19 cellular contexts compared by ENCODE assay signal in the genomic region with DNA sequence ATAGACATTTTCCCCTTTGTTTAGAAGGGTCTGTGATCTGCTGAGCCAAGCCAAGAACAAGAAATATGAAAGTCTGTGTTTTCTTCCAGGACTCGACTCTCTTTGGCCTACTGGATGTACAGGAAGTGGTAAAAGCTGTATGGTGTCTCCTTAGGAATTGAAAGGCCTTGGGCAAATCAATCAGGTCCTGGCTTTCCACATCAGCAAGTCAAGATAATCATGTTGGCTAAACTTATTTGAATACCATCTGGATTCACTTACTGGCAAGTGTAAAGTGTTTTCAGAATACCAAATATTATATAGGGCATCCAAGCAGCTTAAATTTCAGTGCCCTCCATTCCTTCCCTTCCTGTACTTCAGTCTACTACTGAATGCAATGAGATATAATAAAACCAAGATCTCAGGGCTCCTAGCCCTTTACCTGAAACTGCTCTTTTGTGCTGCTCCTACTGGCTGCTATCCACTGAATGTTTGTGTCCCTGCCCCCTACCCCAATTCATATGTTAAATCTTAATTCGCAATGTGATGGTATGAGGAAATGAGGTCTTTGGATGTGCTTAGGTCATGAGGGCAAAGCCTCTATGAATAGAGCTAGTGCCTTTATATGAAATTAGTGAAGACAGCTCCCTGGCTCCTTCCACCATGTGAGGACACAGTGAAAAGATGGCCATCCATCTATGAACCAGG.
A peak's percentile ranks its signal among the peaks of the same experiment; 100 is the strongest.
DNase-seq lines count a peak whose midpoint lies in the region; ATAC-seq and TF ChIP-seq lines count a peak whose summit lies in the region.
"Had no signal": no experiment of that assay in that cellular context is flagged by ENCODE, and none has a peak within 500 bp of the region (broad histone marks: within the 10 kb centered on the region; RNA-seq: fewer than 3 reads in every experiment).

No MANE protein-coding gene starts in this region.

- CTCF ChIA-PET in mammary epithelial cell (lab: Charles Lee; ENCODE audit: low non-redundant PET), result no interaction called here
- CTCF ChIA-PET in MCF 10A (lab: Yijun Ruan, JAX), result interaction anchor here (0.6 kb wide), 1 partner anchor 17 kb away, joined by 3 read pairs; no protein-coding TSS in a partner anchor
- CTCF ChIA-PET in WTC11 (lab: Charles Lee), result no interaction called here

- H3K36me3 ChIP-seq in mammary epithelial cell (ENCODE audit: insufficient read depth, low read length) (no peaks in the 10 kb centered on the region), tibial artery (no peaks in the 10 kb centered on the region)

- peak overlapping the region; percentile 30 for H2AFZ ChIP-seq in mammary epithelial cell (ENCODE audit: low read depth, low read length)

- H3K27me3 ChIP-seq in mammary epithelial cell (ENCODE audit: insufficient read depth, low read length), result no peaks in the 10 kb centered on the region
- no peaks in the 10 kb centered on the region for H3K27me3 ChIP-seq in tibial artery

- H3K9me3 ChIP-seq in mammary epithelial cell (replicated peaks; ENCODE audit: insufficient read depth, low read length) (no peaks in the 10 kb centered on the region), tibial artery (peaks cover 0 to 10% (median 0%) of the 10 kb centered on the region in 3 donors)

- H3K4me3 Mint-ChIP-seq in MCF 10A (ENCODE audit: unreplicated experiment) (no peak overlapping the region), WTC11 (no peak overlapping the region)
- H3K4me3 Mint-ChIP-seq: CD4-positive, alpha-beta memory T cell had no signal

- no peak overlapping the region for H3K27ac ChIP-seq in mammary epithelial cell (ENCODE audit: insufficient read depth, low read depth, low read length)
- no peak overlapping the region for H3K27ac ChIP-seq in tibial artery
- H3K27ac ChIP-seq: 22Rv1, HL-60 had no signal

- BruUV-seq in mammary epithelial cell (replicated peaks; lab: Mats Ljungman, UMichigan) (no TSS peak), MCF 10A (replicated peaks; lab: Mats Ljungman, UMichigan) (no TSS peak)

- intact Hi-C loops in mammary epithelial cell (cut with micrococcal nuclease) (no loop called here), MCF 10A (cut with micrococcal nuclease) (no loop called here), tibial artery (cut with DNase I; ENCODE audit: low total_unique reads) (no loop called here)

- H3K27ac Mint-ChIP-seq in MCF 10A (ENCODE audit: low read depth, unreplicated experiment) (no peak overlapping the region), WTC11 (peak overlapping the region; percentile 67)
- H3K27ac Mint-ChIP-seq: CD4-positive, alpha-beta memory T cell had no signal

- H4K20me1 ChIP-seq in mammary epithelial cell (ENCODE audit: insufficient read depth, low read length), result no peaks in the 10 kb centered on the region

- H3K27me3 Mint-ChIP-seq in MCF 10A (ENCODE audit: insufficient read depth, unreplicated experiment) (no peaks in the 10 kb centered on the region), WTC11 (ENCODE audit: low read depth) (no peaks in the 10 kb centered on the region)
- H3K27me3 Mint-ChIP-seq: CD4-positive, alpha-beta memory T cell had no signal

- no peak for DNase-seq in mammary epithelial cell
- DNase-seq in MCF 10A (ENCODE audit: unreplicated experiment), result no peak
- DNase-seq in WTC11 (ENCODE audit: low spot score), result no peak
- DNase-seq in fibroblast of the aortic adventitia (ENCODE audit: low read depth), result peak; percentile 49
- no peak for DNase-seq in amygdala (lab: John Stamatoyannopoulos, UW)
- DNase-seq in tibial artery, result no peak
- DNase-seq in glomerular visceral epithelial cell (ENCODE audit: extremely low spot score), result no peak
- no peak for DNase-seq in NCI-H1105 (lab: John Stamatoyannopoulos, UW)
- DNase-seq: Calu3; CD4-positive, alpha-beta memory T cell; DMS79; H7; KBM-7; NCI-H2081 treated with DMSO at 0.1 percent for 48 hours; NCI-H510A had no signal

- TF ChIP-seq CTCF in mammary epithelial cell (conservative IDR thresholded peaks at IDR 0.05 in 1 of 2, IDR thresholded peaks at IDR 0.05 in 1 of 2; ENCODE audit: extremely low read depth in 1 of 2, insufficient read depth in 1 of 2, low read depth in 1 of 2, low read length in 2 of 2), result no peak
- TF ChIP-seq CTCF in MCF 10A (IDR thresholded peaks at IDR 0.05; ENCODE audit: unreplicated experiment), result no peak
- no peak for TF ChIP-seq CTCF in WTC11 (IDR thresholded peaks at IDR 0.05)
- TF ChIP-seq CTCF in fibroblast of the aortic adventitia (IDR thresholded peaks at IDR 0.05; ENCODE audit: insufficient read depth, low read length), result no peak
- TF ChIP-seq CTCF in tibial artery (IDR thresholded peaks at IDR 0.05), result no peak

- H3K79me2 ChIP-seq in mammary epithelial cell (ENCODE audit: insufficient read depth, low read length), result no peaks in the 10 kb centered on the region

- POLR2A ChIA-PET in MCF 10A (lab: Yijun Ruan, JAX), result interaction anchor here (1.6 kb wide), 1 partner anchor 8 kb away, joined by 6 read pairs; no protein-coding TSS in a partner anchor
- POLR2A ChIA-PET in WTC11 (lab: Charles Lee), result no interaction called here

- H3K4me1 ChIP-seq in mammary epithelial cell (ENCODE audit: insufficient read depth, low read length), result no peaks in the 10 kb centered on the region
- H3K4me1 ChIP-seq in tibial artery, result no peaks in the 10 kb centered on the region

- no peak overlapping the region for H3K4me2 ChIP-seq in mammary epithelial cell (ENCODE audit: insufficient read depth, low read depth, low read length)

- peak; percentile 84 for ATAC-seq in WTC11
- ATAC-seq: Panc1, Right ventricle myocardium inferior had no signal

- H3K4me3 ChIP-seq in mammary epithelial cell (replicated peaks in 1 of 3; ENCODE audit: insufficient read depth in 1 of 3, low read depth in 2 of 3, low read length in 3 of 3) (no peak overlapping the region), fibroblast of the aortic adventitia (ENCODE audit: low read depth, low read length) (no peak overlapping the region), tibial artery (no peak overlapping the region)

- H3K4me1 Mint-ChIP-seq in MCF 10A (ENCODE audit: insufficient read depth, unreplicated experiment), result peaks cover 6% of the 10 kb centered on the region
- peaks cover 39% of the 10 kb centered on the region for H3K4me1 Mint-ChIP-seq in WTC11
- H3K4me1 Mint-ChIP-seq: CD4-positive, alpha-beta memory T cell had no signal

- no peaks in the 10 kb centered on the region for H3K36me3 Mint-ChIP-seq in MCF 10A (ENCODE audit: insufficient read depth, unreplicated experiment)
- peaks cover 49% of the 10 kb centered on the region for H3K36me3 Mint-ChIP-seq in WTC11
- H3K36me3 Mint-ChIP-seq: CD4-positive, alpha-beta memory T cell had no signal

- dilution Hi-C loops in mammary epithelial cell (cut with HindIII; ENCODE audit: low sequenced_read_pairs), result no loop called here

- H3K9ac ChIP-seq in mammary epithelial cell (ENCODE audit: insufficient read depth, low read length), result no peak overlapping the region

- 50% methylated on average over 2 of the region's 2 CpGs for WGBS in mammary epithelial cell (ENCODE audit: low coverage, missing lambda C conversion rate)

- in situ Hi-C loops in mammary epithelial cell (cut with MboI; ENCODE audit: low sequenced_read_pairs in 2 of 2), result no loop called here

- no peaks in the 10 kb centered on the region for H3K9me3 Mint-ChIP-seq in MCF 10A (ENCODE audit: unreplicated experiment)
- H3K9me3 Mint-ChIP-seq in WTC11, result peaks cover 50% of the 10 kb centered on the region

TF ChIP-seq in WTC11, 78 proteins besides CTCF, POLR2A, EP300 and RAD21 (continues in another document):
- TF ChIP-seq SOX15 (CRISPR knock-in tag; IDR thresholded peaks at IDR 0.05) (no peak), PRRX2 (CRISPR knock-in tag; IDR thresholded peaks at IDR 0.05) (no peak), MLX (CRISPR knock-in tag; IDR thresholded peaks at IDR 0.05) (no peak), ELF4 (CRISPR knock-in tag; IDR thresholded peaks at IDR 0.05; ENCODE audit: low read depth) (no peak)
- TF ChIP-seq, protein P1, sequence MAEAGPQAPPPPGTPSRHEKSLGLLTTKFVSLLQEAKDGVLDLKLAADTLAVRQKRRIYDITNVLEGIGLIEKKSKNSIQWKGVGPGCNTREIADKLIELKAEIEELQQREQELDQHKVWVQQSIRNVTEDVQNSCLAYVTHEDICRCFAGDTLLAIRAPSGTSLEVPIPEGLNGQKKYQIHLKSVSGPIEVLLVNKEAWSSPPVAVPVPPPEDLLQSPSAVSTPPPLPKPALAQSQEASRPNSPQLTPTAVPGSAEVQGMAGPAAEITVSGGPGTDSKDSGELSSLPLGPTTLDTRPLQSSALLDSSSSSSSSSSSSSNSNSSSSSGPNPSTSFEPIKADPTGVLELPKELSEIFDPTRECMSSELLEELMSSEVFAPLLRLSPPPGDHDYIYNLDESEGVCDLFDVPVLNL (CRISPR knock-in tag; IDR thresholded peaks at IDR 0.05; ENCODE audit: borderline replicate concordance, low read depth), result no peak
- TF ChIP-seq, protein P2, sequence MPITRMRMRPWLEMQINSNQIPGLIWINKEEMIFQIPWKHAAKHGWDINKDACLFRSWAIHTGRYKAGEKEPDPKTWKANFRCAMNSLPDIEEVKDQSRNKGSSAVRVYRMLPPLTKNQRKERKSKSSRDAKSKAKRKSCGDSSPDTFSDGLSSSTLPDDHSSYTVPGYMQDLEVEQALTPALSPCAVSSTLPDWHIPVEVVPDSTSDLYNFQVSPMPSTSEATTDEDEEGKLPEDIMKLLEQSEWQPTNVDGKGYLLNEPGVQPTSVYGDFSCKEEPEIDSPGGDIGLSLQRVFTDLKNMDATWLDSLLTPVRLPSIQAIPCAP (CRISPR knock-in tag; IDR thresholded peaks at IDR 0.05), result no peak
